In genomic region chr1:99281109-99281508, GRCh38 we compare ENCODE assay signal across 9 cellular contexts. TPM values are rescaled to one million over a fixed set of nuclear protein-coding genes. Genes with fewer than 3 reads are reported as not detected.
"Had no signal": no experiment of that assay in that cellular context is flagged by ENCODE, and none has a peak within 500 bp of the region (broad histone marks: within the 10 kb centered on the region; RNA-seq: fewer than 3 reads in every experiment).

No MANE protein-coding gene starts in this region.

- H3K9me3 ChIP-seq: HAP-1 had no signal

- ATAC-seq: HCT116 had no signal

- H3K4me1 ChIP-seq: HAP-1 had no signal

- H3K9me3 Mint-ChIP-seq: HFFc6, IgD-negative memory B cell had no signal

- H3K27ac Mint-ChIP-seq: HFFc6, IgD-negative memory B cell had no signal

- H3K27ac ChIP-seq: GM23248, HL-60 had no signal

- H3K4me3 Mint-ChIP-seq: HFFc6, IgD-negative memory B cell had no signal

- H2AFZ ChIP-seq: GM23248 had no signal

- H3K4me3 ChIP-seq: GM23248, HAP-1 had no signal

- H3K36me3 Mint-ChIP-seq: IgD-negative memory B cell had no signal

- H3K9ac ChIP-seq: GM23248 had no signal

- H3K36me3 ChIP-seq: HAP-1 had no signal

- DNase-seq: GM23248, GOT3, H7, HFFc6, KBM-7 had no signal

RNA-seq across cellular contexts. Expression of gene PLPPR4, which starts 16.8 kb away (rescaled TPM):
- polyA plus RNA-seq: IgD-negative memory B cell had no signal
